ENCODE assay signal across 14 cellular contexts in the genomic region with DNA sequence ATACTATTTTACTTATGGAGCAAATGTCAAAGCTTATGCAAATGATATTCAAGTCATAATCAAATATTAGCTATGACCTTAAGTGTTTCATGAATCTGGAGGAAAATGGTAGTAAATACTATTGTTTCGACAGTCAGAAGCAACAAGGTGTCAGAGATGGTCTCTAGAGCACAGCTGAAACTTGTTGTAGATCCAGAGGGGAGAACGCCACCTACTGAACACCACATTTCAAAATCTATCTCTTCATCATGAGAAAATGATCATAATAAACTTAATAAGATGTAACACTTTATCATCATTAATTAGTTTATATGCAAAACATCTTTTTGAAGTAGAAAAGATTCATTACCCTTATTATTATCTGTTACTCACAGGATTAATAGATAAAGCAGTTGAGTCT.
A peak's percentile ranks its signal among the peaks of the same experiment; 100 is the strongest.
DNase-seq lines count a peak whose midpoint lies in the region; TF ChIP-seq lines count a peak whose summit lies in the region.
"Had no signal": no experiment of that assay in that cellular context is flagged by ENCODE, and none has a peak within 500 bp of the region (broad histone marks: within the 10 kb centered on the region; RNA-seq: fewer than 3 reads in every experiment).

No MANE protein-coding gene starts in this region.

- peaks cover 6% of the 10 kb centered on the region for H3K9me3 Mint-ChIP-seq in activated CD4-positive, alpha-beta T cell treated with anti-CD3 and anti-CD28 coated beads, Interleukin-2, amount 10 ng/mL, durations not matched to agents 7 days and 5 days

- no peaks in the 10 kb centered on the region for H3K36me3 Mint-ChIP-seq in activated CD4-positive, alpha-beta T cell treated with anti-CD3 and anti-CD28 coated beads, Interleukin-2, amount 10 ng/mL, durations not matched to agents 7 days and 5 days (ENCODE audit: low read depth)
- H3K36me3 Mint-ChIP-seq: neural progenitor cell had no signal

- H3K4me3 ChIP-seq in epithelial cell of esophagus (ENCODE audit: low read length), result no peak overlapping the region
- H3K4me3 ChIP-seq: colonic mucosa, gastroesophageal sphincter, neural progenitor cell, skin epidermis had no signal

- no peak overlapping the region for H3K4me3 Mint-ChIP-seq in activated CD4-positive, alpha-beta T cell treated with anti-CD3 and anti-CD28 coated beads, Interleukin-2, amount 10 ng/mL, durations not matched to agents 7 days and 5 days
- H3K4me3 Mint-ChIP-seq: neural progenitor cell had no signal

- H3K27me3 Mint-ChIP-seq in activated CD4-positive, alpha-beta T cell treated with anti-CD3 and anti-CD28 coated beads, Interleukin-2, amount 10 ng/mL, durations not matched to agents 7 days and 5 days, result peaks cover 27% of the 10 kb centered on the region

- peak; percentile 51 for DNase-seq in activated CD4-positive, alpha-beta T cell treated with anti-CD3 and anti-CD28 coated beads, Interleukin-2, amount 10 ng/mL, durations not matched to agents 7 days and 5 days
- DNase-seq in activated CD4-positive, alpha-beta T cell treated with anti-CD3 and anti-CD28 coated beads, Interleukin-2, amount 50 U/mL, for 4 hours, result no peak
- DNase-seq in GM10248 (ENCODE audit: extremely low spot score), result no peak
- peak; percentile 44 for DNase-seq in RPMI7951 (ENCODE audit: low read depth)
- peak; percentile 27 for DNase-seq in epithelial cell of esophagus (ENCODE audit: low read depth)
- no peak for DNase-seq in NCI-H748 treated with DMSO at 0.1 percent for 48 hours (lab: John Stamatoyannopoulos, UW)
- DNase-seq in activated gamma-delta T cell (lab: John Stamatoyannopoulos, UW), result no peak
- no peak for DNase-seq in NCI-H1694 treated with DMSO at 0.1 percent for 48 hours (lab: John Stamatoyannopoulos, UW)
- DNase-seq: colonic mucosa, Karpas-422, trophoblast cell had no signal

- TF ChIP-seq CTCF in GM10248 (IDR thresholded peaks at IDR 0.05; ENCODE audit: control extremely low read depth, extremely low read depth, low read depth, missing control alignments) (peak; percentile 17), epithelial cell of esophagus (IDR thresholded peaks at IDR 0.05; ENCODE audit: insufficient read depth, low read depth, low read length, missing control alignments) (no peak)

- no peak overlapping the region for H3K27ac Mint-ChIP-seq in activated CD4-positive, alpha-beta T cell treated with anti-CD3 and anti-CD28 coated beads, Interleukin-2, amount 10 ng/mL, durations not matched to agents 7 days and 5 days
- H3K27ac Mint-ChIP-seq: neural progenitor cell had no signal

- CTCF ChIA-PET in activated CD4-positive, alpha-beta T cell treated with anti-CD3 and anti-CD28 coated beads, Interleukin-2, amount 10 ng/mL, durations not matched to agents 7 days and 5 days (lab: Charles Lee), result interaction anchor here (0.8 to 1.4 kb wide), 2 partner anchors 18 to 409 kb away, joined by 3 read pairs; no protein-coding TSS in a partner anchor
- CTCF ChIA-PET in GM10248 (lab: Yijun Ruan, JAX), result no interaction called here

- H3K4me1 Mint-ChIP-seq in activated CD4-positive, alpha-beta T cell treated with anti-CD3 and anti-CD28 coated beads, Interleukin-2, amount 10 ng/mL, durations not matched to agents 7 days and 5 days, result no peaks in the 10 kb centered on the region
- H3K4me1 Mint-ChIP-seq: neural progenitor cell had no signal

- POLR2A ChIA-PET in activated CD4-positive, alpha-beta T cell treated with anti-CD3 and anti-CD28 coated beads, Interleukin-2, amount 10 ng/mL, durations not matched to agents 7 days and 5 days (lab: Charles Lee), result no interaction called here
- POLR2A ChIA-PET in GM10248 (lab: Yijun Ruan, JAX), result no interaction called here

Comparison
In these comparisons a context has a peak if more than half of its experiments do, and no peak if none do; other contexts are left out.
1. DNase-seq: peak in activated CD4-positive, alpha-beta T cell treated with anti-CD3 and anti-CD28 coated beads, Interleukin-2, amount 10 ng/mL, durations not matched to agents 7 days and 5 days (single experiment), RPMI7951 (single experiment) and epithelial cell of esophagus (single experiment); none in activated CD4-positive, alpha-beta T cell treated with anti-CD3 and anti-CD28 coated beads, Interleukin-2, amount 50 U/mL, for 4 hours (0 of 2), GM10248 (single experiment), NCI-H748 treated with DMSO at 0.1 percent for 48 hours (single experiment), activated gamma-delta T cell (single experiment) and NCI-H1694 treated with DMSO at 0.1 percent for 48 hours (single experiment).